1 cellular context compared by ENCODE assay signal in genomic region chr5:140106805-140107311, GRCh38.
A peak's percentile ranks its signal among the peaks of the same experiment; 100 is the strongest.
TF ChIP-seq lines count a peak whose summit lies in the region.

No MANE protein-coding gene starts in this region.

TF ChIP-seq in K562, 482 proteins besides CTCF, POLR2A, EP300 and RAD21 (continued from another document):
- TF ChIP-seq SMARCA4 (IDR thresholded peaks at IDR 0.05): peak; percentile 38; the same call in 1 of the 2 replicates
- TF ChIP-seq, protein P1, sequence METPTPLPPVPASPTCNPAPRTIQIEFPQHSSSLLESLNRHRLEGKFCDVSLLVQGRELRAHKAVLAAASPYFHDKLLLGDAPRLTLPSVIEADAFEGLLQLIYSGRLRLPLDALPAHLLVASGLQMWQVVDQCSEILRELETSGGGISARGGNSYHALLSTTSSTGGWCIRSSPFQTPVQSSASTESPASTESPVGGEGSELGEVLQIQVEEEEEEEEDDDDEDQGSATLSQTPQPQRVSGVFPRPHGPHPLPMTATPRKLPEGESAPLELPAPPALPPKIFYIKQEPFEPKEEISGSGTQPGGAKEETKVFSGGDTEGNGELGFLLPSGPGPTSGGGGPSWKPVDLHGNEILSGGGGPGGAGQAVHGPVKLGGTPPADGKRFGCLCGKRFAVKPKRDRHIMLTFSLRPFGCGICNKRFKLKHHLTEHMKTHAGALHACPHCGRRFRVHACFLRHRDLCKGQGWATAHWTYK (CRISPR knock-in tag; IDR thresholded peaks at IDR 0.05): no peak
- 0 out of 2 replicates have a peak, but pooled peaks have one; percentile 15 for TF ChIP-seq ZNF197 (CRISPR knock-in tag; IDR thresholded peaks at IDR 0.05; ENCODE audit: low read depth)
- 0 out of 2 replicates have a peak, but pooled peaks have one; percentile 54 for TF ChIP-seq SMARCA5 (IDR thresholded peaks at IDR 0.05)
- TF ChIP-seq ZNF431 (CRISPR knock-in tag; IDR thresholded peaks at IDR 0.05): 0 out of 2 replicates have a peak, but pooled peaks have one; percentile 18
- TF ChIP-seq, protein P2, sequence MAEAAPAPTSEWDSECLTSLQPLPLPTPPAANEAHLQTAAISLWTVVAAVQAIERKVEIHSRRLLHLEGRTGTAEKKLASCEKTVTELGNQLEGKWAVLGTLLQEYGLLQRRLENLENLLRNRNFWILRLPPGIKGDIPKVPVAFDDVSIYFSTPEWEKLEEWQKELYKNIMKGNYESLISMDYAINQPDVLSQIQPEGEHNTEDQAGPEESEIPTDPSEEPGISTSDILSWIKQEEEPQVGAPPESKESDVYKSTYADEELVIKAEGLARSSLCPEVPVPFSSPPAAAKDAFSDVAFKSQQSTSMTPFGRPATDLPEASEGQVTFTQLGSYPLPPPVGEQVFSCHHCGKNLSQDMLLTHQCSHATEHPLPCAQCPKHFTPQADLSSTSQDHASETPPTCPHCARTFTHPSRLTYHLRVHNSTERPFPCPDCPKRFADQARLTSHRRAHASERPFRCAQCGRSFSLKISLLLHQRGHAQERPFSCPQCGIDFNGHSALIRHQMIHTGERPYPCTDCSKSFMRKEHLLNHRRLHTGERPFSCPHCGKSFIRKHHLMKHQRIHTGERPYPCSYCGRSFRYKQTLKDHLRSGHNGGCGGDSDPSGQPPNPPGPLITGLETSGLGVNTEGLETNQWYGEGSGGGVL (CRISPR knock-in tag; IDR thresholded peaks at IDR 0.05): no peak
- TF ChIP-seq ZBTB11 (CRISPR knock-in tag; IDR thresholded peaks at IDR 0.05): peak in 1 of 3 experiments; percentile 53; a peak in 1 of 6 replicates
- 0 out of 2 replicates have a peak, but pooled peaks have one; percentile 20 for TF ChIP-seq ZNF589 (CRISPR knock-in tag; IDR thresholded peaks at IDR 0.05; ENCODE audit: low read depth)
- TF ChIP-seq RNF219 (CRISPR knock-in tag; IDR thresholded peaks at IDR 0.05): no peak
- TF ChIP-seq FOXJ2 (tag; IDR thresholded peaks at IDR 0.05): 0 out of 2 replicates have a peak, but pooled peaks have one; percentile 27
- TF ChIP-seq POLR3A (IDR thresholded peaks at IDR 0.05; ENCODE audit: borderline replicate concordance, extremely low read depth, insufficient read depth, insufficient read length): no peak
- TF ChIP-seq ESRRA (IDR thresholded peaks at IDR 0.05; ENCODE audit: borderline replicate concordance, low read depth): 0 out of 2 replicates have a peak, but pooled peaks have one; percentile 6
- no peak for TF ChIP-seq PHF8 (IDR thresholded peaks at IDR 0.05; ENCODE audit: borderline replicate concordance, low read length)
- no peak for TF ChIP-seq CSDE1 (IDR thresholded peaks at IDR 0.05)
- TF ChIP-seq, protein P3, sequence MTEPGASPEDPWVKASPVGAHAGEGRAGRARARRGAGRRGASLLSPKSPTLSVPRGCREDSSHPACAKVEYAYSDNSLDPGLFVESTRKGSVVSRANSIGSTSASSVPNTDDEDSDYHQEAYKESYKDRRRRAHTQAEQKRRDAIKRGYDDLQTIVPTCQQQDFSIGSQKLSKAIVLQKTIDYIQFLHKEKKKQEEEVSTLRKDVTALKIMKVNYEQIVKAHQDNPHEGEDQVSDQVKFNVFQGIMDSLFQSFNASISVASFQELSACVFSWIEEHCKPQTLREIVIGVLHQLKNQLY (CRISPR knock-in tag; conservative IDR thresholded peaks at IDR 0.05): 0 out of 4 replicates have a peak, but pooled peaks of 1 of the 2 experiments have one; percentile 6
- TF ChIP-seq, protein P4, sequence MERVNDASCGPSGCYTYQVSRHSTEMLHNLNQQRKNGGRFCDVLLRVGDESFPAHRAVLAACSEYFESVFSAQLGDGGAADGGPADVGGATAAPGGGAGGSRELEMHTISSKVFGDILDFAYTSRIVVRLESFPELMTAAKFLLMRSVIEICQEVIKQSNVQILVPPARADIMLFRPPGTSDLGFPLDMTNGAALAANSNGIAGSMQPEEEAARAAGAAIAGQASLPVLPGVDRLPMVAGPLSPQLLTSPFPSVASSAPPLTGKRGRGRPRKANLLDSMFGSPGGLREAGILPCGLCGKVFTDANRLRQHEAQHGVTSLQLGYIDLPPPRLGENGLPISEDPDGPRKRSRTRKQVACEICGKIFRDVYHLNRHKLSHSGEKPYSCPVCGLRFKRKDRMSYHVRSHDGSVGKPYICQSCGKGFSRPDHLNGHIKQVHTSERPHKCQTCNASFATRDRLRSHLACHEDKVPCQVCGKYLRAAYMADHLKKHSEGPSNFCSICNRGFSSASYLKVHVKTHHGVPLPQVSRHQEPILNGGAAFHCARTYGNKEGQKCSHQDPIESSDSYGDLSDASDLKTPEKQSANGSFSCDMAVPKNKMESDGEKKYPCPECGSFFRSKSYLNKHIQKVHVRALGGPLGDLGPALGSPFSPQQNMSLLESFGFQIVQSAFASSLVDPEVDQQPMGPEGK (CRISPR knock-in tag; IDR thresholded peaks at IDR 0.05; ENCODE audit: borderline replicate concordance): no peak
- TF ChIP-seq ZNF740 (CRISPR knock-in tag; IDR thresholded peaks at IDR 0.05): peak; percentile 56; the same call in 1 of the 2 replicates
- no peak for TF ChIP-seq ZNF740 (tag; IDR thresholded peaks at IDR 0.05)
- TF ChIP-seq RBFOX2 (IDR thresholded peaks at IDR 0.05; ENCODE audit: low read depth, low read length): no peak
- no peak for TF ChIP-seq ZKSCAN1 (IDR thresholded peaks at IDR 0.05; ENCODE audit: low read depth, low read length)
- peak; percentile 58 for TF ChIP-seq ETV1 (tag; conservative IDR thresholded peaks at IDR 0.05; ENCODE audit: low read depth)
- no peak for TF ChIP-seq CCNT2 (IDR thresholded peaks at IDR 0.05; ENCODE audit: borderline replicate concordance, extremely low read depth, insufficient read length, low read depth, low read length)
